34 cellular contexts compared by ENCODE assay signal in genomic region chr2:226847090-226847489, GRCh38.
"Had no signal": no experiment of that assay in that cellular context is flagged by ENCODE, and none has a peak within 500 bp of the region (broad histone marks: within the 10 kb centered on the region; RNA-seq: fewer than 3 reads in every experiment).

No MANE protein-coding gene starts in this region.

- H3K27me3 ChIP-seq: brain microvascular endothelial cell had no signal

- FAIRE-seq: RCC 7860 had no signal

- H3K36me3 ChIP-seq: brain microvascular endothelial cell had no signal

- H3K4me3 ChIP-seq: PC-9 had no signal

- H3K27ac ChIP-seq: brain microvascular endothelial cell, KMS-11, PC-9, RWPE1 had no signal

- ATAC-seq: activated CD8-positive, alpha-beta T cell treated with anti-CD3 and anti-CD28 coated beads for 36 hours; activated T-cell treated with anti-CD3 and anti-CD28 coated beads, Interleukin-2, amount 50 U/mL, for 72 hours; activated T-helper 17 cell treated with anti-CD3 and anti-CD28 coated beads, Interleukin-2, amount 50 U/mL, for 72 hours; Right ventricle myocardium inferior; SK-N-SH treated with all-trans-retinoic acid at 6 μM for 48 hours had no signal

- DNase-seq: activated CD4-positive, alpha-beta T cell treated with anti-CD3 and anti-CD28 coated beads, Interleukin-2, amount 10 ng/mL, durations not matched to agents 24 days and 14 days; activated CD4-positive, alpha-beta T cell treated with anti-CD3 and anti-CD28 coated beads, Interleukin-2, amount 50 U/mL, for 4 hours; activated CD8-positive, alpha-beta T cell treated with anti-CD3 and anti-CD28 coated beads for 36 hours; activated effector memory CD4-positive, alpha-beta T cell treated with anti-CD3 and anti-CD28 coated beads, Interleukin-2, amount 50 U/mL, for 16 hours; activated naive CD4-positive, alpha-beta T cell; activated naive CD4-positive, alpha-beta T cell treated with anti-CD3 and anti-CD28 coated beads, Interleukin-2, amount 50 U/mL, for 16 hours; activated naive CD8-positive, alpha-beta T cell treated with anti-CD3 and anti-CD28 coated beads for 36 hours; activated T-cell treated with anti-CD3 and anti-CD28 coated beads, Interleukin-2, amount 50 U/mL, for 1 hour; activated T-cell treated with anti-CD3 and anti-CD28 coated beads, Interleukin-2, amount 50 U/mL, for 72 hours; amniotic stem cell; aorta; brain microvascular endothelial cell; central memory CD4-positive, alpha-beta T cell; MM.1S; NCI-H1048; NCI-H1105 treated with DMSO at 0.1 percent for 48 hours; NCI-H1436; NCI-H1694; NCI-H1930; NCI-H2081 treated with DMSO at 0.1 percent for 48 hours; NCI-H226; NCI-H524 treated with DMSO at 0.1 percent for 48 hours; PC-9; SIG-M5; SW 1271; T-helper 1 cell; T-helper 2 cell; T-helper 9 cell had no signal
